1 cellular context compared by ENCODE assay signal in the genomic region with DNA sequence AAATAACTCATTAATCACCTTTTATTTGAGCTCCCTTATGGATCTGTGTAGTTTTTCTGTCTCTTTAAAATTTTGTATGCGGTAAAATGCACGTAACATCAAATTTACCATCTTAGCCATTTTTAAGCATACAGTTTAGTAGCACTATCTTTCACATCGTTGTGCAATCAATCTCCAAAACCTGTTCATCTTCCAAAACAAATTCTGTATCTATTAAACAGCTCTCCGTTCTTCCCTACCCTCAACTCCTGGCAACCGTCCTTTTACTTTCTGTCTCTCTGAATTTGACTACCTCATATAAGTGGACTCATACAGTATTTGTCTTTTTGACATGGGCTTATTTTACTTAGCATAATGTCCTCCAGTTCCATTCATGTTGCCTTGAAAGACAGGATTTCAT.
TF ChIP-seq lines count a peak whose summit lies in the region.

No MANE protein-coding gene starts in this region.

TF ChIP-seq in HepG2, 621 proteins besides CTCF, POLR2A, EP300 and RAD21 (continued from another document):
- TF ChIP-seq, protein P1, sequence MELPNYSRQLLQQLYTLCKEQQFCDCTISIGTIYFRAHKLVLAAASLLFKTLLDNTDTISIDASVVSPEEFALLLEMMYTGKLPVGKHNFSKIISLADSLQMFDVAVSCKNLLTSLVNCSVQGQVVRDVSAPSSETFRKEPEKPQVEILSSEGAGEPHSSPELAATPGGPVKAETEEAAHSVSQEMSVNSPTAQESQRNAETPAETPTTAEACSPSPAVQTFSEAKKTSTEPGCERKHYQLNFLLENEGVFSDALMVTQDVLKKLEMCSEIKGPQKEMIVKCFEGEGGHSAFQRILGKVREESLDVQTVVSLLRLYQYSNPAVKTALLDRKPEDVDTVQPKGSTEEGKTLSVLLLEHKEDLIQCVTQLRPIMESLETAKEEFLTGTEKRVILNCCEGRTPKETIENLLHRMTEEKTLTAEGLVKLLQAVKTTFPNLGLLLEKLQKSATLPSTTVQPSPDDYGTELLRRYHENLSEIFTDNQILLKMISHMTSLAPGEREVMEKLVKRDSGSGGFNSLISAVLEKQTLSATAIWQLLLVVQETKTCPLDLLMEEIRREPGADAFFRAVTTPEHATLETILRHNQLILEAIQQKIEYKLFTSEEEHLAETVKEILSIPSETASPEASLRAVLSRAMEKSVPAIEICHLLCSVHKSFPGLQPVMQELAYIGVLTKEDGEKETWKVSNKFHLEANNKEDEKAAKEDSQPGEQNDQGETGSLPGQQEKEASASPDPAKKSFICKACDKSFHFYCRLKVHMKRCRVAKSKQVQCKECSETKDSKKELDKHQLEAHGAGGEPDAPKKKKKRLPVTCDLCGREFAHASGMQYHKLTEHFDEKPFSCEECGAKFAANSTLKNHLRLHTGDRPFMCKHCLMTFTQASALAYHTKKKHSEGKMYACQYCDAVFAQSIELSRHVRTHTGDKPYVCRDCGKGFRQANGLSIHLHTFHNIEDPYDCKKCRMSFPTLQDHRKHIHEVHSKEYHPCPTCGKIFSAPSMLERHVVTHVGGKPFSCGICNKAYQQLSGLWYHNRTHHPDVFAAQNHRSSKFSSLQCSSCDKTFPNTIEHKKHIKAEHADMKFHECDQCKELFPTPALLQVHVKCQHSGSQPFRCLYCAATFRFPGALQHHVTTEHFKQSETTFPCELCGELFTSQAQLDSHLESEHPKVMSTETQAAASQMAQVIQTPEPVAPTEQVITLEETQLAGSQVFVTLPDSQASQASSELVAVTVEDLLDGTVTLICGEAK (IDR thresholded peaks at IDR 0.05): no peak
- TF ChIP-seq, protein P1 (CRISPR knock-in tag; IDR thresholded peaks at IDR 0.05): no peak
- TF ChIP-seq, protein P2, sequence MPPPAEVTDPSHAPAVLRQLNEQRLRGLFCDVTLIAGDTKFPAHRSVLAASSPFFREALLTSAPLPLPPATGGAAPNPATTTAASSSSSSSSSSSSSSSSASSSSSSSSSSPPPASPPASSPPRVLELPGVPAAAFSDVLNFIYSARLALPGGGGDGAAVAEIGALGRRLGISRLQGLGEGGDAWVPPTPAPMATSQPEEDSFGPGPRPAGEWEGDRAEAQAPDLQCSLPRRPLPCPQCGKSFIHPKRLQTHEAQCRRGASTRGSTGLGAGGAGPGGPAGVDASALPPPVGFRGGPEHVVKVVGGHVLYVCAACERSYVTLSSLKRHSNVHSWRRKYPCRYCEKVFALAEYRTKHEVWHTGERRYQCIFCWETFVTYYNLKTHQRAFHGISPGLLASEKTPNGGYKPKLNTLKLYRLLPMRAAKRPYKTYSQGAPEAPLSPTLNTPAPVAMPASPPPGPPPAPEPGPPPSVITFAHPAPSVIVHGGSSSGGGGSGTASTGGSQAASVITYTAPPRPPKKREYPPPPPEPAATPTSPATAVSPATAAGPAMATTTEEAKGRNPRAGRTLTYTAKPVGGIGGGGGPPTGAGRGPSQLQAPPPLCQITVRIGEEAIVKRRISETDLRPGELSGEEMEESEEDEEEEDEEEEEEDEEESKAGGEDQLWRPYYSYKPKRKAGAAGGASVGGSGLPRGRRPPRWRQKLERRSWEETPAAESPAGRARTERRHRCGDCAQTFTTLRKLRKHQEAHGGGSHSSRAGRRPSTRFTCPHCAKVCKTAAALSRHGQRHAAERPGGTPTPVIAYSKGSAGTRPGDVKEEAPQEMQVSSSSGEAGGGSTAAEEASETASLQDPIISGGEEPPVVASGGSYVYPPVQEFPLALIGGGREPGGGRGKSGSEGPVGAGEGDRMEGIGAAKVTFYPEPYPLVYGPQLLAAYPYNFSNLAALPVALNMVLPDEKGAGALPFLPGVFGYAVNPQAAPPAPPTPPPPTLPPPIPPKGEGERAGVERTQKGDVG (CRISPR knock-in tag; IDR thresholded peaks at IDR 0.05; ENCODE audit: borderline replicate concordance): no peak
- no peak for TF ChIP-seq ZNF33B (CRISPR knock-in tag; IDR thresholded peaks at IDR 0.05)
- no peak for TF ChIP-seq MBNL3 (CRISPR knock-in tag; conservative IDR thresholded peaks at IDR 0.05)
- TF ChIP-seq, protein P3, sequence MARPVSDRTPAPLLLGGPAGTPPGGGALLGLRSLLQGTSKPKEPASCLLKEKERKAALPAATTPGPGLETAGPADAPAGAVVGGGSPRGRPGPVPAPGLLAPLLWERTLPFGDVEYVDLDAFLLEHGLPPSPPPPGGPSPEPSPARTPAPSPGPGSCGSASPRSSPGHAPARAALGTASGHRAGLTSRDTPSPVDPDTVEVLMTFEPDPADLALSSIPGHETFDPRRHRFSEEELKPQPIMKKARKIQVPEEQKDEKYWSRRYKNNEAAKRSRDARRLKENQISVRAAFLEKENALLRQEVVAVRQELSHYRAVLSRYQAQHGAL (CRISPR knock-in tag; IDR thresholded peaks at IDR 0.05; ENCODE audit: not compliant biosample characterization): no peak
- no peak for TF ChIP-seq ZNF768 (CRISPR knock-in tag; IDR thresholded peaks at IDR 0.05)
- no peak for TF ChIP-seq NRL (CRISPR knock-in tag; IDR thresholded peaks at IDR 0.05; ENCODE audit: borderline replicate concordance)
- TF ChIP-seq ZNF563 (CRISPR knock-in tag; IDR thresholded peaks at IDR 0.05): no peak
- no peak for TF ChIP-seq HDAC6 (IDR thresholded peaks at IDR 0.05; ENCODE audit: low read depth, low read length)
- no peak for TF ChIP-seq ZNF230 (CRISPR knock-in tag; IDR thresholded peaks at IDR 0.05)
- no peak for TF ChIP-seq ZNF841 (CRISPR knock-in tag; IDR thresholded peaks at IDR 0.05; ENCODE audit: borderline replicate concordance)
- TF ChIP-seq, protein P4, sequence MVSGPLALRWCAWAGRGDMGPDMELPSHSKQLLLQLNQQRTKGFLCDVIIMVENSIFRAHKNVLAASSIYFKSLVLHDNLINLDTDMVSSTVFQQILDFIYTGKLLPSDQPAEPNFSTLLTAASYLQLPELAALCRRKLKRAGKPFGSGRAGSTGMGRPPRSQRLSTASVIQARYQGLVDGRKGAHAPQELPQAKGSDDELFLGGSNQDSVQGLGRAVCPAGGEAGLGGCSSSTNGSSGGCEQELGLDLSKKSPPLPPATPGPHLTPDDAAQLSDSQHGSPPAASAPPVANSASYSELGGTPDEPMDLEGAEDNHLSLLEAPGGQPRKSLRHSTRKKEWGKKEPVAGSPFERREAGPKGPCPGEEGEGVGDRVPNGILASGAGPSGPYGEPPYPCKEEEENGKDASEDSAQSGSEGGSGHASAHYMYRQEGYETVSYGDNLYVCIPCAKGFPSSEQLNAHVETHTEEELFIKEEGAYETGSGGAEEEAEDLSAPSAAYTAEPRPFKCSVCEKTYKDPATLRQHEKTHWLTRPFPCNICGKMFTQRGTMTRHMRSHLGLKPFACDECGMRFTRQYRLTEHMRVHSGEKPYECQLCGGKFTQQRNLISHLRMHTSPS (CRISPR knock-in tag; IDR thresholded peaks at IDR 0.05; ENCODE audit: low read depth): no peak
- TF ChIP-seq, protein P5, sequence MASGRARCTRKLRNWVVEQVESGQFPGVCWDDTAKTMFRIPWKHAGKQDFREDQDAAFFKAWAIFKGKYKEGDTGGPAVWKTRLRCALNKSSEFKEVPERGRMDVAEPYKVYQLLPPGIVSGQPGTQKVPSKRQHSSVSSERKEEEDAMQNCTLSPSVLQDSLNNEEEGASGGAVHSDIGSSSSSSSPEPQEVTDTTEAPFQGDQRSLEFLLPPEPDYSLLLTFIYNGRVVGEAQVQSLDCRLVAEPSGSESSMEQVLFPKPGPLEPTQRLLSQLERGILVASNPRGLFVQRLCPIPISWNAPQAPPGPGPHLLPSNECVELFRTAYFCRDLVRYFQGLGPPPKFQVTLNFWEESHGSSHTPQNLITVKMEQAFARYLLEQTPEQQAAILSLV (CRISPR knock-in tag; IDR thresholded peaks at IDR 0.05; ENCODE audit: borderline replicate concordance): no peak
- TF ChIP-seq, protein P6, sequence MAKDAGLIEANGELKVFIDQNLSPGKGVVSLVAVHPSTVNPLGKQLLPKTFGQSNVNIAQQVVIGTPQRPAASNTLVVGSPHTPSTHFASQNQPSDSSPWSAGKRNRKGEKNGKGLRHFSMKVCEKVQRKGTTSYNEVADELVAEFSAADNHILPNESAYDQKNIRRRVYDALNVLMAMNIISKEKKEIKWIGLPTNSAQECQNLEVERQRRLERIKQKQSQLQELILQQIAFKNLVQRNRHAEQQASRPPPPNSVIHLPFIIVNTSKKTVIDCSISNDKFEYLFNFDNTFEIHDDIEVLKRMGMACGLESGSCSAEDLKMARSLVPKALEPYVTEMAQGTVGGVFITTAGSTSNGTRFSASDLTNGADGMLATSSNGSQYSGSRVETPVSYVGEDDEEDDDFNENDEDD (CRISPR knock-in tag; IDR thresholded peaks at IDR 0.05; ENCODE audit: borderline replicate concordance): no peak
- TF ChIP-seq, protein P7, sequence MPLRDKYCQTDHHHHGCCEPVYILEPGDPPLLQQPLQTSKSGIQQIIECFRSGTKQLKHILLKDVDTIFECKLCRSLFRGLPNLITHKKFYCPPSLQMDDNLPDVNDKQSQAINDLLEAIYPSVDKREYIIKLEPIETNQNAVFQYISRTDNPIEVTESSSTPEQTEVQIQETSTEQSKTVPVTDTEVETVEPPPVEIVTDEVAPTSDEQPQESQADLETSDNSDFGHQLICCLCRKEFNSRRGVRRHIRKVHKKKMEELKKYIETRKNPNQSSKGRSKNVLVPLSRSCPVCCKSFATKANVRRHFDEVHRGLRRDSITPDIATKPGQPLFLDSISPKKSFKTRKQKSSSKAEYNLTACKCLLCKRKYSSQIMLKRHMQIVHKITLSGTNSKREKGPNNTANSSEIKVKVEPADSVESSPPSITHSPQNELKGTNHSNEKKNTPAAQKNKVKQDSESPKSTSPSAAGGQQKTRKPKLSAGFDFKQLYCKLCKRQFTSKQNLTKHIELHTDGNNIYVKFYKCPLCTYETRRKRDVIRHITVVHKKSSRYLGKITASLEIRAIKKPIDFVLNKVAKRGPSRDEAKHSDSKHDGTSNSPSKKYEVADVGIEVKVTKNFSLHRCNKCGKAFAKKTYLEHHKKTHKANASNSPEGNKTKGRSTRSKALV (CRISPR knock-in tag; IDR thresholded peaks at IDR 0.05): no peak
